Comparison of ENCODE assay signal across 30 cellular contexts in the genomic region with DNA sequence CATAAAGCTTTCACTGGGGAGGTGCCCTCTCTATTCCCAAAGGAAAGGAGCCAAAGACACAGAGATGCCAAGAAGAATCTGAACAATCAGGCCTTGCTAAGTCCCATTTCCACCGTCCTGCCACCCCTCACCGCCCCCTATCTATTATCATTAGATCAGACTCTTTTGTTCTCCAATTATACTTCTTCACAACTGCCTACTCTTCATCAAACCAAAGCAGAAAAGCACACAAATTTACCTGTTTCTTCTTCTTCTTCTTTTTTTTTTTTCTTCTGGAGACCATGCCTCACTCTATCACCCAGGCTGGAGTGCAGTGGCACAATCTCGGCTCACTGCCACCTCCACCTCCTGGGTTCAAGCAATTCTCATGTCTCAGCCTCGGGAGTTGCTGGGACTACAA. TPM values are rescaled to one million over a fixed set of nuclear protein-coding genes. Genes with fewer than 3 reads are reported as not detected.
A peak's percentile ranks its signal among the peaks of the same experiment; 100 is the strongest.
DNase-seq lines count a peak whose midpoint lies in the region; TF ChIP-seq lines count a peak whose summit lies in the region.
"Had no signal": no experiment of that assay in that cellular context is flagged by ENCODE, and none has a peak within 500 bp of the region (broad histone marks: within the 10 kb centered on the region; RNA-seq: fewer than 3 reads in every experiment).

No MANE protein-coding gene starts in this region.

- H3K4me3 ChIP-seq in HEK293 (ENCODE audit: low read depth, low read length) (no peak overlapping the region), endocrine pancreas (ENCODE audit: control insufficient read depth, insufficient read depth, low read length) (no peak overlapping the region), Caco-2 (ENCODE audit: low read depth, low read length) (no peak overlapping the region)
- H3K4me3 ChIP-seq: A549; BLaER1; BLaER1 treated with 17β-estradiol and CSF1 and Interleukin-3, amounts not matched to agents 10 nM and 100 nM had no signal

- POLR2A ChIA-PET in HEK293 (lab: Yijun Ruan, JAX) = no interaction called here
- POLR2A ChIA-PET in Caco-2 (lab: Charles Lee) = no interaction called here

- H3K36me3 ChIP-seq in HEK293 (ENCODE audit: control insufficient read depth in 2 of 2, insufficient read depth in 1 of 2, low read length in 2 of 2) (no peaks in the 10 kb centered on the region), endocrine pancreas (ENCODE audit: control insufficient read depth, insufficient read depth, low read length) (no peaks in the 10 kb centered on the region), Caco-2 (ENCODE audit: control insufficient read depth, insufficient read depth, low read length) (no peaks in the 10 kb centered on the region)
- H3K36me3 ChIP-seq: BE2C; BLaER1; BLaER1 treated with 17β-estradiol and CSF1 and Interleukin-3, amounts not matched to agents 10 nM and 100 nM had no signal

- H3K9me3 Mint-ChIP-seq in Caco-2 (ENCODE audit: unreplicated experiment) (no peaks in the 10 kb centered on the region), chondrocyte (ENCODE audit: low read depth) (no peaks in the 10 kb centered on the region)
- H3K9me3 Mint-ChIP-seq: CD4-positive, alpha-beta T cell had no signal

- CTCF ChIA-PET in HEK293 (lab: Yijun Ruan, JAX) = interaction anchor here (0.8 to 3.6 kb wide), 3 partner anchors 110 to 155 kb away, joined by 3 to 48 read pairs (median 11); no protein-coding TSS in a partner anchor
- CTCF ChIA-PET in Caco-2 (lab: Charles Lee) = no interaction called here

- H3K36me3 Mint-ChIP-seq in Caco-2 (ENCODE audit: insufficient read depth, unreplicated experiment) = no peaks in the 10 kb centered on the region
- H3K36me3 Mint-ChIP-seq in chondrocyte (ENCODE audit: low read depth) = no peaks in the 10 kb centered on the region
- H3K36me3 Mint-ChIP-seq: CD14-positive monocyte; CD4-positive, alpha-beta memory T cell; CD4-positive, CD25-positive, alpha-beta regulatory T cell; CD8-positive, alpha-beta memory T cell; CD8-positive, alpha-beta T cell had no signal

- no peak overlapping the region for H3K27ac Mint-ChIP-seq in Caco-2 (ENCODE audit: unreplicated experiment)
- H3K27ac Mint-ChIP-seq in chondrocyte (ENCODE audit: unreplicated experiment) = no peak overlapping the region
- H3K27ac Mint-ChIP-seq: B cell; CD14-positive monocyte; CD4-positive, alpha-beta memory T cell; CD4-positive, alpha-beta T cell; CD4-positive, CD25-positive, alpha-beta regulatory T cell; CD8-positive, alpha-beta memory T cell; CD8-positive, alpha-beta T cell had no signal

- no peak overlapping the region for H3K4me3 Mint-ChIP-seq in Caco-2 (ENCODE audit: unreplicated experiment)
- H3K4me3 Mint-ChIP-seq in chondrocyte (ENCODE audit: unreplicated experiment) = no peak overlapping the region
- H3K4me3 Mint-ChIP-seq: B cell; CD14-positive monocyte; CD4-positive, alpha-beta memory T cell; CD4-positive, alpha-beta T cell; CD4-positive, CD25-positive, alpha-beta regulatory T cell; CD8-positive, alpha-beta memory T cell; CD8-positive, alpha-beta T cell had no signal

- H3K27me3 Mint-ChIP-seq in Caco-2 (ENCODE audit: insufficient read depth, unreplicated experiment) = no peaks in the 10 kb centered on the region
- H3K27me3 Mint-ChIP-seq in chondrocyte (ENCODE audit: low read depth) = peaks cover 16% of the 10 kb centered on the region

- H3K27ac ChIP-seq in HEK293 (ENCODE audit: extremely low read depth, low read depth, low read length) = no peak overlapping the region
- H3K27ac ChIP-seq: 22Rv1; A549; BLaER1; BLaER1 treated with 17β-estradiol and CSF1 and Interleukin-3, amounts not matched to agents 10 nM and 100 nM; C4-2B had no signal

- BruUV-seq in Caco-2 (replicated peaks; lab: Mats Ljungman, UMichigan) = no TSS peak

- H3K27me3 ChIP-seq in endocrine pancreas (ENCODE audit: control insufficient read depth, insufficient read depth, low read length) = no peaks in the 10 kb centered on the region
- no peaks in the 10 kb centered on the region for H3K27me3 ChIP-seq in Caco-2 (replicated peaks; ENCODE audit: control insufficient read depth, insufficient read depth, low read length)
- H3K27me3 ChIP-seq: BE2C; BLaER1; BLaER1 treated with 17β-estradiol and CSF1 and Interleukin-3, amounts not matched to agents 10 nM and 100 nM had no signal

- H3K9me3 ChIP-seq in HEK293 (ENCODE audit: control insufficient read depth, insufficient read depth, low read depth, low read length) (no peaks in the 10 kb centered on the region), endocrine pancreas (ENCODE audit: control insufficient read depth, low read length) (no peaks in the 10 kb centered on the region), Caco-2 (no peaks in the 10 kb centered on the region; the same call in 1 of the 2 replicates)
- H3K9me3 ChIP-seq: A549; BE2C; BLaER1; BLaER1 treated with 17β-estradiol and CSF1 and Interleukin-3, amounts not matched to agents 10 nM and 100 nM had no signal

- H3K9ac ChIP-seq in endocrine pancreas (ENCODE audit: control insufficient read depth, insufficient read depth, low read length) = peak overlapping the region; percentile 13
- H3K9ac ChIP-seq: BLaER1; BLaER1 treated with 17β-estradiol and CSF1 and Interleukin-3, amounts not matched to agents 10 nM and 100 nM had no signal

- intact Hi-C loops in Caco-2 (cut with micrococcal nuclease; ENCODE audit: unreplicated experiment) = no loop called here

- TF ChIP-seq CTCF in HEK293 (tag by site-specific recombination; IDR thresholded peaks at IDR 0.05) = no peak
- TF ChIP-seq CTCF in Caco-2 (IDR thresholded peaks at IDR 0.05; ENCODE audit: insufficient read depth in 1 of 2, low read depth in 1 of 2, low read length in 1 of 2, severe bottlenecking in 1 of 2, unreplicated experiment in 1 of 2) = no peak
- no peak for TF ChIP-seq CTCF in chondrocyte (IDR thresholded peaks at IDR 0.05)

- H3K4me1 ChIP-seq in HEK293 (ENCODE audit: control insufficient read depth, insufficient read depth, low read length) (no peaks in the 10 kb centered on the region), endocrine pancreas (ENCODE audit: control insufficient read depth, insufficient read depth, low read length) (no peaks in the 10 kb centered on the region), Caco-2 (0 out of 2 replicates have a peak, but pooled peaks cover 7% of the 10 kb centered on the region)
- H3K4me1 ChIP-seq: BE2C, BLaER1 had no signal

- DNase-seq in Caco-2 = no peak
- no peak for DNase-seq in chondrocyte (ENCODE audit: low spot score)
- DNase-seq: 8988T; ACHN; AML-193; BE2C; C1 segment of cervical spinal cord; Calu3; CD4-positive, alpha-beta memory T cell; CD4-positive, alpha-beta T cell; CD4-positive, CD25-positive, alpha-beta regulatory T cell; CD8-positive, alpha-beta memory T cell; CD8-positive, alpha-beta T cell; COR-L47; DMS 273 treated with DMSO at 0.1 percent for 48 hours; DMS153; DMS53; DMS79; DMS79 treated with DMSO at 0.1 percent for 48 hours; DND-41; EL had no signal

- H3K4me1 Mint-ChIP-seq in Caco-2 (ENCODE audit: low read depth, unreplicated experiment) (peaks cover 7% of the 10 kb centered on the region), chondrocyte (ENCODE audit: low read depth) (no peaks in the 10 kb centered on the region)
- H3K4me1 Mint-ChIP-seq: B cell; CD14-positive monocyte; CD4-positive, CD25-positive, alpha-beta regulatory T cell had no signal

TF ChIP-seq in HEK293, 187 proteins besides CTCF, POLR2A, EP300 and RAD21:
- peak; percentile 96 for TF ChIP-seq ZNF133 (tag by site-specific recombination; IDR thresholded peaks at IDR 0.05)
- TF ChIP-seq ZNF394 (tag by site-specific recombination; IDR thresholded peaks at IDR 0.05; ENCODE audit: borderline replicate concordance) = no peak

RNA-seq across cellular contexts. Expression of gene ARHGEF10L, which starts 43.1 kb away (rescaled TPM):
- 31.3 and 34.0 TPM in 2 replicates for total RNA-seq in Caco-2 (2022)
- 27.3 to 40.6 TPM (median 40.0 TPM) in 3 replicates for total RNA-seq in chondrocyte
- total RNA-seq: CD4-positive, CD25-positive, alpha-beta regulatory T cell; CD8-positive, alpha-beta T cell had no signal

RNA-seq across cellular contexts. Expression of gene RCC2, which starts 56.9 kb away (rescaled TPM):
- total RNA-seq in Caco-2 (2022) (101 and 103 TPM in 2 replicates), chondrocyte (88.6 to 90.0 TPM (median 88.7 TPM) in 3 replicates)
